In the genomic region with DNA sequence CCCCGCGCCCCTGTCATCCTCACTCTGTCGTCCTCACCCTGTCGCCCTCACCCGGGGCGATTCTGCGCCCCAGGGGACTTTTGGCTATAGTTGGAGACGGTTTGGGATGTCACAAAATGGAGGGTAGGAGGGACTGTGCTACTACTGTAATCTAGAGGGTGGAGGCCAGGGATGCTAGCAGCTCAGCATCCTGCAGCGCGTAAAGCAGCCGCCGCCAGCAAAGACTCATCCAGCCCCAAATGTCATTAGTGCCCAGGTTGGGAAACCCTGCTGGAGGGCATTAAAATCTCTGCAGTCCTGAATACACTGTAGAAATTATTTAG, we compare ENCODE assay signal across 8 cellular contexts. TPM values are rescaled to one million over a fixed set of nuclear protein-coding genes. Genes with fewer than 3 reads are reported as not detected.
DNase-seq lines count a peak whose midpoint lies in the region; ATAC-seq and TF ChIP-seq lines count a peak whose summit lies in the region.

No MANE protein-coding gene starts in this region.

- no peaks in the 10 kb centered on the region for H3K27me3 ChIP-seq in Panc1 (ENCODE audit: control insufficient read depth, insufficient read depth, low read length)

- H3K27ac Mint-ChIP-seq in osteocyte (ENCODE audit: unreplicated experiment), result peak overlapping the region; percentile 95

- ATAC-seq in Panc1 (no peak; the same call in 1 of the 2 replicates), HG03108 (IDR thresholded peaks at IDR 0.05; ENCODE audit: unreplicated experiment) (no peak)

- H3K9me3 Mint-ChIP-seq in osteocyte (ENCODE audit: unreplicated experiment), result no peaks in the 10 kb centered on the region

- peak overlapping the region; percentile 95 for H3K4me3 Mint-ChIP-seq in osteocyte (ENCODE audit: unreplicated experiment)

- H3K27ac ChIP-seq in Panc1 (ENCODE audit: low read length) (peak overlapping the region; percentile 88), epithelial cell of prostate (peak overlapping the region; percentile 71)

- no peaks in the 10 kb centered on the region for H3K4me1 ChIP-seq in Panc1 (ENCODE audit: control insufficient read depth, insufficient read depth, low read length)

- H3K27me3 Mint-ChIP-seq in osteocyte (ENCODE audit: unreplicated experiment), result no peaks in the 10 kb centered on the region

- BruUV-seq in Panc1 (replicated peaks; lab: Mats Ljungman, UMichigan), result no TSS peak

- peaks cover 24% of the 10 kb centered on the region for H3K4me1 Mint-ChIP-seq in osteocyte (ENCODE audit: unreplicated experiment)

- peaks cover 29% of the 10 kb centered on the region for H3K36me3 Mint-ChIP-seq in osteocyte (ENCODE audit: unreplicated experiment)

- intact Hi-C loops in Panc1 (cut with micrococcal nuclease; ENCODE audit: unreplicated experiment), result no loop called here

- H3K9me3 ChIP-seq in Panc1 (ENCODE audit: control insufficient read depth, insufficient read depth, low read depth, low read length), result peaks cover 4% of the 10 kb centered on the region; the same call in 1 of the 2 replicates

- in situ Hi-C loops in Panc1 (cut with HindIII; ENCODE audit: low pct_unique_long_range_greater_than_20kb, low sequenced_read_pairs), result no loop called here

- no peak for TF ChIP-seq CTCF in Panc1 (IDR thresholded peaks at IDR 0.05)
- TF ChIP-seq CTCF in osteocyte (IDR thresholded peaks at IDR 0.05), result no peak

- DNase-seq in DMS 273 (lab: John Stamatoyannopoulos, UW; ENCODE audit: unreplicated experiment) (peak; percentile 64), DMS 273 treated with DMSO at 0.1 percent for 48 hours (lab: John Stamatoyannopoulos, UW) (no peak), Panc1 (ENCODE audit: low read depth, low spot score) (no peak), epithelial cell of prostate (ENCODE audit: low read depth, low spot score) (no peak), osteocyte (ENCODE audit: extremely low spot score, unreplicated experiment) (no peak), NOMO-1 treated with dmso at 0.1 percent for 144 hours (lab: John Stamatoyannopoulos, UW; ENCODE audit: unreplicated experiment) (no peak), NCI-H1694 (lab: John Stamatoyannopoulos, UW) (no peak)

- POLR2A ChIA-PET in Panc1 (lab: Charles Lee), result interaction anchor here (0.6 to 1.0 kb wide), 2 partner anchors 30 to 305 kb away, joined by 3 to 23 read pairs; no protein-coding TSS in a partner anchor

- peaks cover 5% of the 10 kb centered on the region for H3K36me3 ChIP-seq in Panc1 (ENCODE audit: control insufficient read depth, insufficient read depth, low read length)

- H3K4me3 ChIP-seq in Panc1 (ENCODE audit: low read depth in 2 of 2, low read length in 2 of 2), result peak overlapping the region; percentile 95 to 97

- CTCF ChIA-PET in Panc1 (lab: Charles Lee), result interaction anchor here (0.8 kb wide), 1 partner anchor 332 kb away, joined by 11 read pairs; a partner anchor contains a TSS

RNA-seq across cellular contexts. Expression of a gene that starts 0.4 kb away (rescaled TPM):
- total RNA-seq in Panc1 (2021; ENCODE audit: unreplicated experiment), result 7.6 TPM
- polyA plus RNA-seq in Panc1 (2012; ENCODE audit: insufficient read length), result 4.1 TPM
- total RNA-seq in osteocyte, result 13.5 and 13.6 TPM in 2 replicates

RNA-seq across cellular contexts. Expression of a gene that starts 11.4 kb away (rescaled TPM):
- not detected for total RNA-seq in Panc1 (2021; ENCODE audit: unreplicated experiment)
- polyA plus RNA-seq in Panc1 (2012; ENCODE audit: insufficient read length), result not detected
- not detected in 2 replicates for total RNA-seq in osteocyte

RNA-seq across cellular contexts. Expression of a gene that starts 20.7 kb away (rescaled TPM):
- total RNA-seq in Panc1 (2021; ENCODE audit: unreplicated experiment) (not detected), osteocyte (not detected in 2 replicates)
- not detected for polyA plus RNA-seq in Panc1 (2012; ENCODE audit: insufficient read length)

RNA-seq across cellular contexts. Expression of a gene that starts 29.9 kb away (rescaled TPM):
- total RNA-seq in Panc1 (2021; ENCODE audit: unreplicated experiment) (not detected), osteocyte (not detected in 2 replicates)
- not detected for polyA plus RNA-seq in Panc1 (2012; ENCODE audit: insufficient read length)

RNA-seq across cellular contexts. Expression of a gene that starts 39.5 kb away (rescaled TPM):
- total RNA-seq in Panc1 (2021; ENCODE audit: unreplicated experiment) (not detected), osteocyte (not detected in 2 replicates)
- polyA plus RNA-seq in Panc1 (2012; ENCODE audit: insufficient read length), result not detected
